26 cellular contexts compared by ENCODE assay signal in the genomic region with DNA sequence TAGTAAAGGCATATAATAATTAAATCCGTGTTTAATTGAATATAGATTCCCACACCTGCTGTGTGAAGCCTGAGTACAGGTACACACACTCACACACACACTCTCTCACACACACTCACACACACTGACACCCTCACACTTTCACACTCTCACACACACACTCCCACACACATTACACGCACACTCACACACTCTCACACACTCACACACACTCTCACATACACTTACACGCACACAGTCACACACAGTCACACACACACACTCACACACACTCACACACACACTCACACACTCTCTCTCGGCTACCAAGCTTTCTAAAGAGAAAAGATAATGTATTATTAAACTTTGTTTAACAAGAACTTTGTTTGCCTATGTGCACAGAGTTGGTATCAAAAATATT.
"Had no signal": no experiment of that assay in that cellular context is flagged by ENCODE, and none has a peak within 500 bp of the region (broad histone marks: within the 10 kb centered on the region; RNA-seq: fewer than 3 reads in every experiment).

No MANE protein-coding gene starts in this region.

- H3K27me3 Mint-ChIP-seq: dendritic cell treated with granulocyte-macrophage colony-stimulating factor and Interleukin-4, amounts not matched to agents 40 ng/mL and 50 ng/mL, for 4 days; effector memory CD8-positive, alpha-beta T cell; naive B cell had no signal

- ATAC-seq: effector memory CD8-positive, alpha-beta T cell; esophagus mucosa; gastrocnemius medialis; heart right ventricle; left cardiac atrium; left lung; left ventricle myocardium superior; mucosa of descending colon had no signal

- DNase-seq: colonic mucosa; cortex of kidney; effector CD8-positive, alpha-beta T cell; effector memory CD8-positive, alpha-beta T cell; endodermal cell; erythroblast; esophagus squamous epithelium; foreskin fibroblast; foreskin melanocyte; gastrocnemius medialis; glutamatergic neuron; head of caudate nucleus; heart right ventricle; hippocampal formation; left cardiac atrium; left lung; left ventricle myocardium superior; lower lobe of right lung; mesenchymal stem cell; mucosa of descending colon; naive B cell had no signal

- H3K27me3 ChIP-seq: colonic mucosa, esophagus squamous epithelium, gastrocnemius medialis, heart right ventricle, left lung had no signal

- H3K27ac Mint-ChIP-seq: dendritic cell treated with granulocyte-macrophage colony-stimulating factor and Interleukin-4, amounts not matched to agents 40 ng/mL and 50 ng/mL, for 4 days; effector memory CD8-positive, alpha-beta T cell; endodermal cell; mesothelial cell of epicardium had no signal

- FAIRE-seq: endometrium, keratinocyte had no signal

- H3K4me3 ChIP-seq: colonic mucosa, esophagus squamous epithelium, gastrocnemius medialis, heart right ventricle, left lung, lower lobe of right lung, mucosa of descending colon had no signal

- H3K36me3 ChIP-seq: colonic mucosa, esophagus squamous epithelium, gastrocnemius medialis, heart right ventricle, left lung, lower lobe of right lung had no signal

- H3K4me1 Mint-ChIP-seq: endodermal cell, mesothelial cell of epicardium, naive B cell had no signal

- H3K9me3 Mint-ChIP-seq: dendritic cell treated with granulocyte-macrophage colony-stimulating factor and Interleukin-4, amounts not matched to agents 40 ng/mL and 50 ng/mL, for 4 days; endodermal cell had no signal

- H3K4me3 Mint-ChIP-seq: dendritic cell treated with granulocyte-macrophage colony-stimulating factor and Interleukin-4, amounts not matched to agents 40 ng/mL and 50 ng/mL, for 4 days; effector memory CD8-positive, alpha-beta T cell; endodermal cell; mesothelial cell of epicardium; naive B cell had no signal

- H3K36me3 Mint-ChIP-seq: mesothelial cell of epicardium, naive B cell had no signal
